Comparison of ENCODE assay signal across 18 cellular contexts in genomic region chr1:24875976-24876609, GRCh38. TPM values are rescaled to one million over a fixed set of nuclear protein-coding genes. Genes with fewer than 3 reads are reported as not detected.
"Had no signal": no experiment of that assay in that cellular context is flagged by ENCODE, and none has a peak within 500 bp of the region (broad histone marks: within the 10 kb centered on the region; RNA-seq: fewer than 3 reads in every experiment).

No MANE protein-coding gene starts in this region.

- H3K27ac ChIP-seq: esophagus squamous epithelium, parathyroid adenoma, spleen, tibial artery had no signal

- ATAC-seq: activated CD4-positive, CD25-positive, alpha-beta regulatory T cell treated with anti-CD3 and anti-CD28 coated beads, Interleukin-2, amount 50 U/mL, for 24 hours; stimulated activated naive B cell treated with anti-CD40 and anti-IgM and Interleukin-4, amounts not matched to agents 10 μg/mL and 1 μg/mL and 100 μg/mL, for 72 hours had no signal

- H3K4me3 ChIP-seq: esophagus squamous epithelium, lung, spleen, tibial artery had no signal

- H3K36me3 ChIP-seq: esophagus squamous epithelium, spleen, tibial artery had no signal

- DNase-seq: activated CD4-positive, alpha-beta T cell treated with anti-CD3 and anti-CD28 coated beads, Interleukin-2, amount 10 ng/mL, durations not matched to agents 7 days and 5 days; effector CD8-positive, alpha-beta T cell; esophagus squamous epithelium; spleen; stimulated activated CD4-positive, alpha-beta T cell treated with anti-CD3 and anti-CD28 coated beads, Interleukin-4, amount 100 ng/mL, for 4 hours; stimulated activated naive B cell treated with anti-CD40 and anti-IgM and Interleukin-4, amounts not matched to agents 10 μg/mL and 1 μg/mL and 100 μg/mL, for 72 hours; T-helper 1 cell; T-helper 9 cell had no signal

- H3K27me3 Mint-ChIP-seq: activated naive CD8-positive, alpha-beta T cell had no signal

- H3K27ac Mint-ChIP-seq: activated CD4-positive, alpha-beta T cell treated with anti-CD3 and anti-CD28 coated beads, Interleukin-2, amount 10 ng/mL, durations not matched to agents 7 days and 5 days; activated naive CD8-positive, alpha-beta T cell; dendritic cell treated with granulocyte-macrophage colony-stimulating factor and Interleukin-4, amounts not matched to agents 40 ng/mL and 50 ng/mL, for 4 days; mesothelial cell of epicardium; nephron; stimulated activated naive B cell treated with anti-CD40 and anti-IgM and Interleukin-4, amounts not matched to agents 10 μg/mL and 1 μg/mL and 100 μg/mL, for 72 hours had no signal

- H3K4me1 ChIP-seq: esophagus squamous epithelium, parathyroid adenoma, tibial artery had no signal

- H3K36me3 Mint-ChIP-seq: activated naive CD8-positive, alpha-beta T cell; mesothelial cell of epicardium; stimulated activated naive B cell treated with anti-CD40 and anti-IgM and Interleukin-4, amounts not matched to agents 10 μg/mL and 1 μg/mL and 100 μg/mL, for 72 hours had no signal

- H3K4me1 Mint-ChIP-seq: mesothelial cell of epicardium, nephron had no signal

- H3K4me3 Mint-ChIP-seq: activated CD4-positive, alpha-beta T cell treated with anti-CD3 and anti-CD28 coated beads, Interleukin-2, amount 10 ng/mL, durations not matched to agents 7 days and 5 days; activated naive CD8-positive, alpha-beta T cell; dendritic cell treated with granulocyte-macrophage colony-stimulating factor and Interleukin-4, amounts not matched to agents 40 ng/mL and 50 ng/mL, for 4 days; mesothelial cell of epicardium; nephron; stimulated activated naive B cell treated with anti-CD40 and anti-IgM and Interleukin-4, amounts not matched to agents 10 μg/mL and 1 μg/mL and 100 μg/mL, for 72 hours had no signal

- H3K9ac ChIP-seq: parathyroid adenoma had no signal

- H3K9me3 ChIP-seq: esophagus squamous epithelium, spleen, tibial artery had no signal

- H3K9me3 Mint-ChIP-seq: activated CD4-positive, alpha-beta T cell treated with anti-CD3 and anti-CD28 coated beads, Interleukin-2, amount 10 ng/mL, durations not matched to agents 7 days and 5 days; stimulated activated naive B cell treated with anti-CD40 and anti-IgM and Interleukin-4, amounts not matched to agents 10 μg/mL and 1 μg/mL and 100 μg/mL, for 72 hours had no signal

RNA-seq across cellular contexts. Expression of gene RUNX3, which starts 54.0 kb away (rescaled TPM):
- total RNA-seq: cerebellum, endothelial cell of umbilical vein had no signal
- polyA plus RNA-seq: endothelial cell of umbilical vein had no signal
